In genomic region chr1:119254067-119254720, GRCh38 we compare ENCODE assay signal across 27 cellular contexts.
DNase-seq lines count a peak whose midpoint lies in the region; ATAC-seq, FAIRE-seq and TF ChIP-seq lines count a peak whose summit lies in the region.
"Had no signal": no experiment of that assay in that cellular context is flagged by ENCODE, and none has a peak within 500 bp of the region (broad histone marks: within the 10 kb centered on the region; RNA-seq: fewer than 3 reads in every experiment).

No MANE protein-coding gene starts in this region.

- no peaks in the 10 kb centered on the region for H3K79me1 ChIP-seq in trophoblast cell (ENCODE audit: low read length)

- H3K36me3 ChIP-seq in bronchial epithelial cell (ENCODE audit: control insufficient read depth, insufficient read depth, low read length) (no peaks in the 10 kb centered on the region), trophoblast cell (ENCODE audit: control insufficient read depth in 1 of 2, insufficient read depth in 2 of 2, low read length in 2 of 2) (no peaks in the 10 kb centered on the region)
- H3K36me3 ChIP-seq: cardiac muscle cell, HAP-1, Peyer's patch, spleen had no signal

- H3K9ac ChIP-seq in trophoblast cell (ENCODE audit: low read length) = no peak overlapping the region

- no peak overlapping the region for H3K4me3 ChIP-seq in bronchial epithelial cell (ENCODE audit: low read depth, low read length)
- no peak overlapping the region for H3K4me3 ChIP-seq in trophoblast cell (ENCODE audit: low read depth, low read length)
- H3K4me3 ChIP-seq: cardiac muscle cell, HAP-1, Peyer's patch, spleen, testis had no signal

- H3K79me2 ChIP-seq in trophoblast cell (ENCODE audit: control insufficient read depth, insufficient read depth, low read length, poor library complexity) = no peaks in the 10 kb centered on the region

- no peaks in the 10 kb centered on the region for H3K4me1 ChIP-seq in trophoblast cell (ENCODE audit: control insufficient read depth in 1 of 2, insufficient read depth in 2 of 2, low read length in 2 of 2)
- H3K4me1 ChIP-seq: HAP-1, Peyer's patch, spleen, testis had no signal

- no peak overlapping the region for H3K4ac ChIP-seq in trophoblast cell (ENCODE audit: low read depth, low read length)

- H2BK12ac ChIP-seq in trophoblast cell (ENCODE audit: low read length) = no peak overlapping the region

- H3K27ac ChIP-seq in trophoblast cell (ENCODE audit: low read depth, low read length) = no peak overlapping the region
- H3K27ac ChIP-seq: cardiac muscle cell, Peyer's patch, spleen, testis had no signal

- DNase-seq in AG20443 (ENCODE audit: low spot score) = peak; percentile 19
- peak; percentile 60 for DNase-seq in LHCN-M2 (ENCODE audit: low read depth)
- peak; percentile 94 for DNase-seq in bronchial epithelial cell (ENCODE audit: low read depth)
- peak; percentile 73 for DNase-seq in kidney tubule cell (ENCODE audit: low spot score)
- no peak for DNase-seq in left colon
- DNase-seq in trophoblast cell = no peak
- DNase-seq in RPMI8226 = no peak
- no peak for DNase-seq in stimulated activated CD4-positive, alpha-beta T cell treated with anti-CD3 and anti-CD28 coated beads, Interleukin-12 subunit alpha, Interleukin-12 subunit beta, amount 100 ng/mL, for 4 hours
- DNase-seq: activated CD4-positive, alpha-beta T cell treated with anti-CD3 and anti-CD28 coated beads for 48 hours; activated naive CD4-positive, alpha-beta T cell treated with anti-CD3 and anti-CD28 coated beads for 36 hours; activated T-cell treated with anti-CD3 and anti-CD28 coated beads, Interleukin-2, amount 50 U/mL, for 72 hours; EL; endodermal cell; head of caudate nucleus; mesenchymal stem cell; naive thymus-derived CD8-positive, alpha-beta T cell; NCI-H2107; NCI-H446 treated with DMSO at 0.1 percent for 48 hours; Peyer's patch; retina; spleen; stimulated activated CD4-positive, alpha-beta T cell treated with anti-CD3 and anti-CD28 coated beads, Interleukin-4, amount 100 ng/mL, for 24 hours; stimulated activated naive B cell treated with anti-CD40 and anti-IgM and Interleukin-4, amounts not matched to agents 10 μg/mL and 1 μg/mL and 100 μg/mL, for 72 hours; T-helper 17 cell; testis had no signal

- H2BK120ac ChIP-seq in trophoblast cell (ENCODE audit: insufficient read depth, low read length, poor library complexity) = no peak overlapping the region

- TF ChIP-seq CTCF in bronchial epithelial cell (IDR thresholded peaks at IDR 0.05; ENCODE audit: insufficient read depth, low read length, severe bottlenecking) = no peak

- peak; percentile 13 for FAIRE-seq in bronchial epithelial cell (lab: Jason Lieb, UNC)

- intact Hi-C loops in left colon (cut with DNase I, micrococcal nuclease) = no loop called here

- no peak overlapping the region for H4K8ac ChIP-seq in trophoblast cell (ENCODE audit: low read depth, low read length)

- H3K4me2 ChIP-seq in trophoblast cell (ENCODE audit: low read length) = no peak overlapping the region

- no peaks in the 10 kb centered on the region for H3K9me3 ChIP-seq in trophoblast cell (ENCODE audit: insufficient read depth, low read depth, low read length)
- H3K9me3 ChIP-seq: HAP-1, Peyer's patch, testis had no signal

- no peak overlapping the region for H3K23ac ChIP-seq in trophoblast cell (ENCODE audit: low read length)

- no peak overlapping the region for H4K91ac ChIP-seq in trophoblast cell (ENCODE audit: low read depth, low read length)

- no peak for ATAC-seq in left colon
- ATAC-seq: activated T-cell treated with anti-CD3 and anti-CD28 coated beads, Interleukin-2, amount 50 U/mL, for 72 hours; naive thymus-derived CD8-positive, alpha-beta T cell; stimulated activated naive B cell treated with anti-CD40 and anti-IgM and Interleukin-4, amounts not matched to agents 10 μg/mL and 1 μg/mL and 100 μg/mL, for 72 hours; T-helper 17 cell had no signal

- H3K14ac ChIP-seq in trophoblast cell (ENCODE audit: low read length) = no peak overlapping the region

- H2AFZ ChIP-seq in trophoblast cell (ENCODE audit: insufficient read depth, low read length, poor library complexity) = no peak overlapping the region

- no peak overlapping the region for H2BK5ac ChIP-seq in trophoblast cell (ENCODE audit: low read depth, low read length, poor library complexity)

- no CpG with 5 or more reads among the region's 3 CpGs for WGBS in trophoblast cell (ENCODE audit: extremely low coverage, insufficient coverage, insufficient read length)

- H2AK5ac ChIP-seq in trophoblast cell (ENCODE audit: low read length) = no peak overlapping the region

- H3K18ac ChIP-seq in trophoblast cell (ENCODE audit: low read length) = no peak overlapping the region

- no peak overlapping the region for H4K12ac ChIP-seq in trophoblast cell (ENCODE audit: low read depth, low read length)

- H3K27me3 ChIP-seq in bronchial epithelial cell (ENCODE audit: control insufficient read depth, insufficient read depth, low read length) (no peaks in the 10 kb centered on the region), trophoblast cell (ENCODE audit: insufficient read depth, low read length) (no peaks in the 10 kb centered on the region)
- H3K27me3 ChIP-seq: cardiac muscle cell, Peyer's patch, spleen, testis had no signal

Comparison
In these comparisons a context has a peak if more than half of its experiments do, and no peak if none do; other contexts are left out.
1. DNase-seq: peak in AG20443 (single experiment), LHCN-M2 (single experiment), bronchial epithelial cell (single experiment) and kidney tubule cell (single experiment); none in left colon (0 of 2), trophoblast cell (0 of 2), RPMI8226 (single experiment) and stimulated activated CD4-positive, alpha-beta T cell treated with anti-CD3 and anti-CD28 coated beads, Interleukin-12 subunit alpha, Interleukin-12 subunit beta, amount 100 ng/mL, for 4 hours (single experiment).